8 cellular contexts compared by ENCODE assay signal in genomic region chr5:180328296-180329137, GRCh38. TPM values are rescaled to one million over a fixed set of nuclear protein-coding genes. Genes with fewer than 3 reads are reported as not detected.
DNase-seq lines count a peak whose midpoint lies in the region; ATAC-seq and TF ChIP-seq lines count a peak whose summit lies in the region.

No MANE protein-coding gene starts in this region.

- peak; percentile 80 for TF ChIP-seq CTCF in MM.1S (IDR thresholded peaks at IDR 0.05; ENCODE audit: low read length)

- intact Hi-C loops in cardiac septum (cut with DNase I), result loop anchor here (5.0 kb wide), 2 partner anchors 36 to 201 kb away; partner anchors contain the start of gene MAPK9

- peak; percentile 78 for ATAC-seq in GM21825 (IDR thresholded peaks at IDR 0.05; ENCODE audit: unreplicated experiment)
- ATAC-seq in SK-N-SH treated with all-trans-retinoic acid at 6 μM for 48 hours, result peak; percentile 93

- no peaks in the 10 kb centered on the region for H3K9me3 Mint-ChIP-seq in activated naive CD4-positive, alpha-beta T cell treated with anti-CD3 and anti-CD28 coated beads, Interleukin-2, amount 10 ng/mL, durations not matched to agents 7 days and 5 days

- H3K27me3 Mint-ChIP-seq in activated naive CD4-positive, alpha-beta T cell treated with anti-CD3 and anti-CD28 coated beads, Interleukin-2, amount 10 ng/mL, durations not matched to agents 7 days and 5 days, result peaks cover 30% of the 10 kb centered on the region

- DNase-seq in DMS 273 treated with DMSO at 0.1 percent for 48 hours (lab: John Stamatoyannopoulos, UW) (peak; percentile 46), MM.1S (peak; percentile 79), cardiac septum (ENCODE audit: low spot score) (peak; percentile 90), putamen (ENCODE audit: low spot score) (peak; percentile 54), DMS79 treated with DMSO at 0.1 percent for 48 hours (lab: John Stamatoyannopoulos, UW) (no peak)
- peak; percentile 88 for DNase-seq in activated naive CD4-positive, alpha-beta T cell treated with anti-CD3 and anti-CD28 coated beads, Interleukin-2, amount 10 ng/mL, durations not matched to agents 7 days and 5 days

- peak overlapping the region; percentile 23; the same call in 1 of the 2 replicates for H3K4me2 ChIP-seq in MM.1S (ENCODE audit: low read depth, low read length)

- no peaks in the 10 kb centered on the region for H3K9me3 ChIP-seq in MM.1S (replicated peaks; ENCODE audit: insufficient read depth, low read length)

- H3K27me3 ChIP-seq in MM.1S (replicated peaks; ENCODE audit: insufficient read depth, low read length), result peaks cover 59% of the 10 kb centered on the region

- H3K36me3 ChIP-seq in MM.1S (replicated peaks; ENCODE audit: insufficient read depth, low read length), result no peaks in the 10 kb centered on the region

- CTCF ChIA-PET in activated naive CD4-positive, alpha-beta T cell treated with anti-CD3 and anti-CD28 coated beads, Interleukin-2, amount 10 ng/mL, durations not matched to agents 7 days and 5 days (lab: Charles Lee), result interaction anchor here (0.6 to 2.5 kb wide), 23 partner anchors 9 to 204 kb away, joined by 3 to 51 read pairs (median 4); partner anchors contain the start of gene GFPT2

- H3K9me2 ChIP-seq in MM.1S (replicated peaks; ENCODE audit: insufficient read depth, low read length), result no peaks in the 10 kb centered on the region

- no peaks in the 10 kb centered on the region for H3K36me3 Mint-ChIP-seq in activated naive CD4-positive, alpha-beta T cell treated with anti-CD3 and anti-CD28 coated beads, Interleukin-2, amount 10 ng/mL, durations not matched to agents 7 days and 5 days

- no peak overlapping the region; the same call in 1 of the 2 replicates for H2AFZ ChIP-seq in MM.1S (ENCODE audit: low read length)

- H3K4me1 Mint-ChIP-seq in activated naive CD4-positive, alpha-beta T cell treated with anti-CD3 and anti-CD28 coated beads, Interleukin-2, amount 10 ng/mL, durations not matched to agents 7 days and 5 days, result no peaks in the 10 kb centered on the region

- H3K4me1 ChIP-seq in MM.1S (ENCODE audit: low read length), result no peaks in the 10 kb centered on the region

- H4K20me1 ChIP-seq in MM.1S (ENCODE audit: insufficient read depth, low read length), result no peaks in the 10 kb centered on the region

- H3F3A ChIP-seq in MM.1S (ENCODE audit: insufficient read depth, low read length), result no peaks in the 10 kb centered on the region

- no peaks in the 10 kb centered on the region for H3K79me2 ChIP-seq in MM.1S (ENCODE audit: low read length)

- H3K4me3 Mint-ChIP-seq in activated naive CD4-positive, alpha-beta T cell treated with anti-CD3 and anti-CD28 coated beads, Interleukin-2, amount 10 ng/mL, durations not matched to agents 7 days and 5 days, result no peak overlapping the region

- no peak overlapping the region for H3K9ac ChIP-seq in MM.1S (ENCODE audit: low read length)

- H3K27ac ChIP-seq in MM.1S (ENCODE audit: low read length), result no peak overlapping the region

- no peak overlapping the region for H3K27ac Mint-ChIP-seq in activated naive CD4-positive, alpha-beta T cell treated with anti-CD3 and anti-CD28 coated beads, Interleukin-2, amount 10 ng/mL, durations not matched to agents 7 days and 5 days

- no peak overlapping the region for H3K4me3 ChIP-seq in MM.1S (ENCODE audit: low read length)

TF ChIP-seq in SK-N-SH treated with all-trans-retinoic acid at 6 μM for 48 hours, 23 proteins besides CTCF, POLR2A, EP300 and RAD21:
- no peak for TF ChIP-seq ZFP3 (CRISPR knock-in tag; IDR thresholded peaks at IDR 0.05)
- TF ChIP-seq TCF4 (CRISPR knock-in tag; IDR thresholded peaks at IDR 0.05; ENCODE audit: borderline replicate concordance), result no peak
- TF ChIP-seq BACH2 (CRISPR knock-in tag; IDR thresholded peaks at IDR 0.05; ENCODE audit: borderline replicate concordance), result no peak
- TF ChIP-seq TOX (CRISPR knock-in tag; IDR thresholded peaks at IDR 0.05; ENCODE audit: borderline replicate concordance), result no peak

RNA-seq across cellular contexts. Expression of gene GFPT2, which starts 24.6 kb away (rescaled TPM):
- 12.9 TPM for total RNA-seq in cardiac septum

RNA-seq across cellular contexts. Expression of gene MAPK9, which starts 36.6 kb away (rescaled TPM):
- total RNA-seq in cardiac septum, result 37.5 TPM
